ENCODE assay signal across 8 cellular contexts in genomic region chr1:2382621-2383361, GRCh38. TPM values are rescaled to one million over a fixed set of nuclear protein-coding genes. Genes with fewer than 3 reads are reported as not detected.
DNase-seq lines count a peak whose midpoint lies in the region; ATAC-seq, FAIRE-seq and TF ChIP-seq lines count a peak whose summit lies in the region.

No MANE protein-coding gene starts in this region.

- no peaks in the 10 kb centered on the region for H3K9me3 ChIP-seq in GM12878 (replicated peaks; ENCODE audit: control insufficient read depth, insufficient read depth, low read length)
- H3K9me3 ChIP-seq in vagina = no peaks in the 10 kb centered on the region

- no peak overlapping the region for H3K27ac ChIP-seq in GM12878 (ENCODE audit: control insufficient read depth, insufficient read depth)
- no peak overlapping the region for H3K27ac ChIP-seq in vagina

- no peak overlapping the region for H2AFZ ChIP-seq in GM12878 (ENCODE audit: control insufficient read depth, low read depth, low read length)

- POLR2A ChIA-PET in GM12878 (lab: Charles Lee) = interaction anchor here (1.0 to 1.8 kb wide), 2 partner anchors 9 to 188 kb away, joined by 3 to 12 read pairs; partner anchors contain the start of genes FAAP20, MORN1 and RER1

- intact Hi-C loops in GM12878 (cut with micrococcal nuclease; ENCODE audit: unreplicated experiment) (no loop called here), vagina (cut with DNase I) (no loop called here)

- TF ChIP-seq POLR2A in GM12878 (IDR thresholded peaks at IDR 0.05; ENCODE audit: low read depth, low read length) (no peak), vagina (IDR thresholded peaks at IDR 0.05) (no peak)

- peaks cover 18% of the 10 kb centered on the region for H3K4me1 ChIP-seq in GM12878 (ENCODE audit: control insufficient read depth, insufficient read depth, low read length)
- peaks cover 11% of the 10 kb centered on the region for H3K4me1 ChIP-seq in vagina

- no peak overlapping the region for H3K4me2 ChIP-seq in GM12878 (ENCODE audit: control insufficient read depth, insufficient read depth)

- no peak for TF ChIP-seq EP300 in GM12878 (IDR thresholded peaks at IDR 0.05; ENCODE audit: borderline replicate concordance in 1 of 2, control insufficient read depth in 1 of 2, low read depth in 2 of 2, low read length in 2 of 2)

- TF ChIP-seq RAD21 in GM12878 (IDR thresholded peaks at IDR 0.05; ENCODE audit: insufficient read depth, low read depth, low read length) = peak; percentile 16; the same call in 1 of the 2 replicates

- FAIRE-seq in GM12878 (lab: Jason Lieb, UNC) = no peak

- RAD21 ChIA-PET in GM12878 (lab: Charles Lee; ENCODE audit: unreplicated experiment) = interaction anchor here (0.5 to 4.2 kb wide), 8 partner anchors 8 to 565 kb away, joined by 3 to 78 read pairs (median 3); partner anchors contain the start of genes FAAP20, MORN1, PANK4 and RER1

- TF ChIP-seq CTCF in LNCAP (IDR thresholded peaks at IDR 0.05) = peak; percentile 44
- TF ChIP-seq CTCF in GM12878 (IDR thresholded peaks at IDR 0.05 in 2 of 3, conservative IDR thresholded peaks at IDR 0.05 in 1 of 3; ENCODE audit: control insufficient read depth in 2 of 3, extremely low read depth in 1 of 3, insufficient read depth in 1 of 3, low read depth in 3 of 3, low read length in 3 of 3) = peak; percentile 44 to 54 (median 52)
- peak; percentile 60 for TF ChIP-seq CTCF in kidney epithelial cell (IDR thresholded peaks at IDR 0.05; ENCODE audit: insufficient read depth, low read length, poor library complexity, severe bottlenecking)
- TF ChIP-seq CTCF in vagina (IDR thresholded peaks at IDR 0.05) = peak in 2 of 3 experiments; percentile 10 to 18

- H4K20me1 ChIP-seq in GM12878 (ENCODE audit: control insufficient read depth, insufficient read depth) = no peaks in the 10 kb centered on the region

- peak; percentile 74 for ATAC-seq in GM12878
- no peak for ATAC-seq in HG03280 (IDR thresholded peaks at IDR 0.05; ENCODE audit: unreplicated experiment)

- DNase-seq in EL (peak; percentile 30), GM12878 (ENCODE audit: low read depth, low spot score) (no peak), kidney epithelial cell (ENCODE audit: low read depth) (no peak), vagina (ENCODE audit: extremely low spot score in 2 of 2) (no peak), T-helper 2 cell (no peak), inferior parietal cortex (ENCODE audit: extremely low spot score) (no peak)

- CTCF ChIA-PET in GM12878 (lab: Yijun Ruan, JAX) = interaction anchor here (0.5 to 4.4 kb wide), 12 partner anchors 9 to 1415 kb away, joined by 3 to 98 read pairs (median 7); partner anchors contain the start of genes FAAP20, MORN1 and RER1

- in situ Hi-C loops in GM12878 (cut with MboI) = no loop called here

- SMC1A ChIA-PET in GM12878 (lab: Charles Lee; ENCODE audit: uncharacterized antibody, unreplicated experiment) = interaction anchor here (0.7 to 4.2 kb wide), 4 partner anchors 154 to 187 kb away, joined by 3 to 62 read pairs (median 3); partner anchors contain the start of gene FAAP20

- H3K79me2 ChIP-seq in GM12878 (ENCODE audit: control insufficient read depth, insufficient read depth, low read length) = peaks cover 4% of the 10 kb centered on the region; the same call in 1 of the 2 replicates

- WGBS in GM12878 (ENCODE audit: insufficient coverage, insufficient replicate concordance, low lambda C conversion rate, missing lambda C conversion rate) = 35% methylated on average over 13 of the region's 13 CpGs

- H3K36me3 ChIP-seq in GM12878 (ENCODE audit: control insufficient read depth in 2 of 2, insufficient read depth in 2 of 2, low read length in 1 of 2) = no peaks in the 10 kb centered on the region; a peak in 1 of 4 replicates
- H3K36me3 ChIP-seq in kidney epithelial cell (ENCODE audit: control insufficient read depth, insufficient read depth, low read length) = no peaks in the 10 kb centered on the region
- H3K36me3 ChIP-seq in vagina = no peaks in the 10 kb centered on the region

- H3K27me3 ChIP-seq in GM12878 (replicated peaks in 1 of 2; ENCODE audit: control insufficient read depth in 2 of 2, insufficient read depth in 2 of 2, low read length in 1 of 2) (no peaks in the 10 kb centered on the region), kidney epithelial cell (ENCODE audit: control insufficient read depth, insufficient read depth, low read length) (peaks cover 3% of the 10 kb centered on the region), vagina (no peaks in the 10 kb centered on the region)

- H3K9ac ChIP-seq in GM12878 (ENCODE audit: control insufficient read depth, insufficient read depth, low read length) = no peak overlapping the region

- no peak overlapping the region for H3K4me3 ChIP-seq in GM12878
- H3K4me3 ChIP-seq in kidney epithelial cell (ENCODE audit: low read depth, low read length) = no peak overlapping the region
- no peak overlapping the region for H3K4me3 ChIP-seq in vagina

- BruUV-seq in GM12878 (replicated peaks; lab: Mats Ljungman, UMichigan) = no TSS peak

TF ChIP-seq in GM12878, 131 proteins besides CTCF, POLR2A, EP300 and RAD21 (continues in another document):
- TF ChIP-seq FOXM1 (IDR thresholded peaks at IDR 0.05; ENCODE audit: low read depth, low read length) (no peak), SPI1 (IDR thresholded peaks at IDR 0.05; ENCODE audit: borderline replicate concordance, insufficient read depth, low read depth, low read length) (no peak), NR2F1 (conservative IDR thresholded peaks at IDR 0.05) (no peak), POU2F2 (IDR thresholded peaks at IDR 0.05; ENCODE audit: borderline replicate concordance, low read depth, low read length) (no peak), RAD51 (IDR thresholded peaks at IDR 0.05) (no peak), ZNF622 (IDR thresholded peaks at IDR 0.05) (no peak)

RNA-seq across cellular contexts. Expression of gene MORN1, which starts 8.6 kb away (rescaled TPM):
- 60.7 and 66.2 TPM in 2 replicates for total RNA-seq in GM12878 (2013; cell fraction: nucleolus; rRNA removed)
- 7.9 and 8.7 TPM in 2 replicates for total RNA-seq in GM12878 (2014; rRNA removed)
- total RNA-seq in GM12878 (2014; rRNA removed; fragmentation: Illumina TruSeq; extraction: Trizol) = 4.4 and 5.2 TPM in 2 replicates
- total RNA-seq in GM12878 (2021) = 5.8 and 7.4 TPM in 2 replicates
- polyA plus RNA-seq in GM12878 (2011; ENCODE audit: low read depth) = 2.5 TPM
- polyA plus RNA-seq in GM12878 (2011; rRNA removed) = 2.3 and 3.5 TPM in 2 replicates
- polyA plus RNA-seq in GM12878 (2011; cell fraction: cytosol; rRNA removed) = 3.2 and 3.6 TPM in 2 replicates
- 8.8 and 10.2 TPM in 2 replicates for polyA plus RNA-seq in GM12878 (2011; cell fraction: nucleus; rRNA removed)
- polyA plus RNA-seq in GM12878 (2012) = 4.5 and 5.2 TPM in 2 replicates
- polyA plus RNA-seq in GM12878 (2014; fragmentation: Illumina TruSeq; extraction: Trizol) = 1.7 and 2.0 TPM in 2 replicates
- polyA plus RNA-seq in GM12878 (2014; fragmentation: Nextera tagmentation; extraction: Ambion mirVana) = 1 to 10 TPM in 1 of 2 experiments, under 1 TPM in 1; 0.76 to 1.8 TPM
- polyA plus RNA-seq in GM12878 (2014; rRNA removed) = 6.8 and 7.7 TPM in 2 replicates
- 1 to 10 TPM; 5.7 to 7.3 TPM for polyA plus RNA-seq in GM12878 (2016; fragmentation: Nextera tagmentation; extraction: Ambion mirVana)
- 5.5 and 7.8 TPM in 2 replicates for polyA minus RNA-seq in GM12878 (2011; rRNA and poly(A)+ RNA removed)
- 1.9 and 2.1 TPM in 2 replicates for polyA minus RNA-seq in GM12878 (2011; cell fraction: cytosol; rRNA and poly(A)+ RNA removed)
- polyA minus RNA-seq in GM12878 (2011; cell fraction: nucleus; rRNA and poly(A)+ RNA removed) = 6.2 and 9.4 TPM in 2 replicates
- total RNA-seq in kidney epithelial cell = 7.7 and 8.4 TPM in 2 replicates
- 11.8 TPM for total RNA-seq in vagina

RNA-seq across cellular contexts. Expression of gene RER1, which starts 8.8 kb away (rescaled TPM):
- 63.7 and 66.3 TPM in 2 replicates for total RNA-seq in GM12878 (2013; cell fraction: nucleolus; rRNA removed)
- total RNA-seq in GM12878 (2014; rRNA removed) (82.1 and 105 TPM in 2 replicates), GM12878 (2014; rRNA removed; fragmentation: Illumina TruSeq; extraction: Trizol) (80.8 and 84.8 TPM in 2 replicates), GM12878 (2021) (145 and 149 TPM in 2 replicates), kidney epithelial cell (79.1 and 92.8 TPM in 2 replicates), vagina (49.6 TPM)
- 26.0 TPM for polyA plus RNA-seq in GM12878 (2011; ENCODE audit: low read depth)
- polyA plus RNA-seq in GM12878 (2011; rRNA removed) (194 and 216 TPM in 2 replicates), GM12878 (2014; fragmentation: Illumina TruSeq; extraction: Trizol) (172 and 189 TPM in 2 replicates), GM12878 (2014; fragmentation: Nextera tagmentation; extraction: Ambion mirVana) (10 to 100 TPM; 29.2 to 48.5 TPM), GM12878 (2014; rRNA removed) (105 and 124 TPM in 2 replicates), GM12878 (2016; fragmentation: Nextera tagmentation; extraction: Ambion mirVana) (100 to 1,000 TPM; 268 to 274 TPM)
- polyA plus RNA-seq in GM12878 (2011; cell fraction: cytosol; rRNA removed) = 152 and 242 TPM in 2 replicates
- 185 and 207 TPM in 2 replicates for polyA plus RNA-seq in GM12878 (2011; cell fraction: nucleus; rRNA removed)
- polyA plus RNA-seq in GM12878 (2012) = 81.4 and 94.1 TPM in 2 replicates
- 151 and 226 TPM in 2 replicates for polyA minus RNA-seq in GM12878 (2011; rRNA and poly(A)+ RNA removed)
- 29.3 and 33.4 TPM in 2 replicates for polyA minus RNA-seq in GM12878 (2011; cell fraction: cytosol; rRNA and poly(A)+ RNA removed)
- 18.0 and 21.5 TPM in 2 replicates for polyA minus RNA-seq in GM12878 (2011; cell fraction: nucleus; rRNA and poly(A)+ RNA removed)

RNA-seq across cellular contexts. Expression of gene PEX10, which starts 29.6 kb away (rescaled TPM):
- 11.8 and 15.1 TPM in 2 replicates for total RNA-seq in GM12878 (2013; cell fraction: nucleolus; rRNA removed)
- total RNA-seq in GM12878 (2014; rRNA removed) (23.7 and 24.9 TPM in 2 replicates), GM12878 (2014; rRNA removed; fragmentation: Illumina TruSeq; extraction: Trizol) (7.4 TPM in 2 replicates), GM12878 (2021) (16.4 and 16.8 TPM in 2 replicates), kidney epithelial cell (48.1 and 50.4 TPM in 2 replicates), vagina (15.2 TPM)
- 4.1 TPM for polyA plus RNA-seq in GM12878 (2011; ENCODE audit: low read depth)
- polyA plus RNA-seq in GM12878 (2011; rRNA removed) (4.3 and 6.1 TPM in 2 replicates), GM12878 (2014; fragmentation: Illumina TruSeq; extraction: Trizol) (3.8 and 5.6 TPM in 2 replicates), GM12878 (2014; fragmentation: Nextera tagmentation; extraction: Ambion mirVana) (under 1 TPM in 1 of 2 experiments, not detected in 1; 0.24 TPM), GM12878 (2014; rRNA removed) (19.4 and 20.8 TPM in 2 replicates), GM12878 (2016; fragmentation: Nextera tagmentation; extraction: Ambion mirVana) (10 to 100 TPM; 18.9 to 19.7 TPM)
- polyA plus RNA-seq in GM12878 (2011; cell fraction: cytosol; rRNA removed) = 8.3 and 11.2 TPM in 2 replicates
- 21.3 and 22.1 TPM in 2 replicates for polyA plus RNA-seq in GM12878 (2011; cell fraction: nucleus; rRNA removed)
- 10.0 and 13.2 TPM in 2 replicates for polyA plus RNA-seq in GM12878 (2012)
- polyA minus RNA-seq in GM12878 (2011; rRNA and poly(A)+ RNA removed) = 3.0 and 5.2 TPM in 2 replicates
- polyA minus RNA-seq in GM12878 (2011; cell fraction: cytosol; rRNA and poly(A)+ RNA removed) = 2.9 and 3.4 TPM in 2 replicates
- polyA minus RNA-seq in GM12878 (2011; cell fraction: nucleus; rRNA and poly(A)+ RNA removed) = 3.9 and 5.9 TPM in 2 replicates
